In genomic region chr11:73262851-73263495, GRCh38 we compare ENCODE assay signal across 19 cellular contexts. TPM values are rescaled to one million over a fixed set of nuclear protein-coding genes. Genes with fewer than 3 reads are reported as not detected.
A peak's percentile ranks its signal among the peaks of the same experiment; 100 is the strongest.
DNase-seq lines count a peak whose midpoint lies in the region; ATAC-seq, FAIRE-seq and TF ChIP-seq lines count a peak whose summit lies in the region.
"Had no signal": no experiment of that assay in that cellular context is flagged by ENCODE, and none has a peak within 500 bp of the region (broad histone marks: within the 10 kb centered on the region; RNA-seq: fewer than 3 reads in every experiment).

No MANE protein-coding gene starts in this region.

- H3K36me3 ChIP-seq in osteoblast (ENCODE audit: insufficient read depth, low read length) (no peaks in the 10 kb centered on the region), left lung (no peaks in the 10 kb centered on the region)

- H4K20me1 ChIP-seq in osteoblast (ENCODE audit: insufficient read depth, low read length) = no peaks in the 10 kb centered on the region

- H3K4me1 ChIP-seq in osteoblast (ENCODE audit: insufficient read depth, low read length) = peaks cover 31% of the 10 kb centered on the region
- H3K4me1 ChIP-seq in left lung = peaks cover 0 to 16% of the 10 kb centered on the region in 2 donors

- intact Hi-C loops in left lung (cut with DNase I) = no loop called here

- ATAC-seq in HG02623 (IDR thresholded peaks at IDR 0.05; ENCODE audit: unreplicated experiment) (no peak), left lung (no peak), HG03175 (IDR thresholded peaks at IDR 0.05; ENCODE audit: unreplicated experiment) (no peak), GM21423 (IDR thresholded peaks at IDR 0.05; ENCODE audit: unreplicated experiment) (no peak)
- ATAC-seq: SK-N-SH treated with all-trans-retinoic acid at 6 μM for 48 hours had no signal

- no peak overlapping the region for H3K4me2 ChIP-seq in osteoblast (ENCODE audit: insufficient read depth, low read length)
- H3K4me2 ChIP-seq: KMS-11 had no signal

- no peaks in the 10 kb centered on the region for H3K9me3 ChIP-seq in osteoblast (ENCODE audit: low read depth, low read length)
- no peaks in the 10 kb centered on the region for H3K9me3 ChIP-seq in left lung

- peak; percentile 42 for DNase-seq in ELR (ENCODE audit: low read depth)
- peak; percentile 62 for DNase-seq in RCC 7860 (ENCODE audit: low spot score)
- peak; percentile 62 for DNase-seq in epithelial cell of esophagus (ENCODE audit: low read depth)
- DNase-seq in osteoblast (ENCODE audit: insufficient read length, low spot score, missing footprints) = peak; percentile 83
- no peak for DNase-seq in left lung
- DNase-seq: activated CD4-positive, alpha-beta T cell treated with anti-CD3 and anti-CD28 coated beads, Interleukin-2, amount 10 ng/mL, durations not matched to agents 24 days and 14 days; activated naive CD8-positive, alpha-beta T cell treated with anti-CD3 and anti-CD28 coated beads, Interleukin-2, amount 10 ng/mL, durations not matched to agents 7 days and 5 days; activated T-cell treated with anti-CD3 and anti-CD28 coated beads, Interleukin-2, amount 50 U/mL, for 1 hour; caudate nucleus; GOT3; naive B cell; NCI-H1105; NCI-H748 treated with DMSO at 0.1 percent for 48 hours had no signal

- no peak overlapping the region for H2AFZ ChIP-seq in osteoblast (ENCODE audit: low read length)

- no peak for TF ChIP-seq CTCF in epithelial cell of esophagus (IDR thresholded peaks at IDR 0.05; ENCODE audit: insufficient read depth, low read depth, low read length, missing control alignments)
- TF ChIP-seq CTCF in osteoblast (IDR thresholded peaks at IDR 0.05; ENCODE audit: extremely low read depth, low read depth, low read length) = no peak
- no peak for TF ChIP-seq CTCF in left lung (IDR thresholded peaks at IDR 0.05)

- H3K27ac ChIP-seq in osteoblast (ENCODE audit: low read depth, low read length) (no peak overlapping the region), left lung (no peak overlapping the region)
- H3K27ac ChIP-seq: KMS-11 had no signal

- no peaks in the 10 kb centered on the region for H3K27me3 ChIP-seq in osteoblast (ENCODE audit: insufficient read depth, low read length)
- H3K27me3 ChIP-seq in left lung = peaks cover 0 to 37% of the 10 kb centered on the region in 2 donors

- peak; percentile 43 for FAIRE-seq in RCC 7860 (lab: Jason Lieb, UNC)

- H3K4me3 ChIP-seq in epithelial cell of esophagus (ENCODE audit: low read length) (no peak overlapping the region), osteoblast (ENCODE audit: insufficient read depth, low read length) (no peak overlapping the region), left lung (no peak overlapping the region)
- H3K4me3 ChIP-seq: lung had no signal

- H3K79me2 ChIP-seq in osteoblast (ENCODE audit: insufficient read depth, low read length) = no peaks in the 10 kb centered on the region

RNA-seq across cellular contexts. Expression of gene P2RY6, which starts 9.2 kb away (rescaled TPM):
- 0.72 and 1.8 TPM in 2 replicates for total RNA-seq in osteoblast
- total RNA-seq in left lung = 1 to 10 TPM; 2.2 to 4.8 TPM
- total RNA-seq: activated CD4-positive, alpha-beta T cell treated with anti-CD3 and anti-CD28 coated beads, Interleukin-2, amount 10 ng/mL, durations not matched to agents 24 days and 14 days had no signal

RNA-seq across cellular contexts. Expression of gene P2RY2, which starts 44.9 kb away (rescaled TPM):
- total RNA-seq in osteoblast = 0.36 and 0.59 TPM in 2 replicates
- total RNA-seq in left lung = 10 to 100 TPM in 1 of 2 donors, 1 to 10 TPM in 1; 9.3 to 10.3 TPM
- total RNA-seq: activated CD4-positive, alpha-beta T cell treated with anti-CD3 and anti-CD28 coated beads, Interleukin-2, amount 10 ng/mL, durations not matched to agents 24 days and 14 days; activated naive CD8-positive, alpha-beta T cell treated with anti-CD3 and anti-CD28 coated beads, Interleukin-2, amount 10 ng/mL, durations not matched to agents 7 days and 5 days had no signal

RNA-seq across cellular contexts. Expression of gene ARHGEF17, which starts 45.1 kb away (rescaled TPM):
- total RNA-seq in osteoblast = 50.1 and 67.0 TPM in 2 replicates
- total RNA-seq in left lung = 10 to 100 TPM; 56.3 to 69.1 TPM
- total RNA-seq: activated CD4-positive, alpha-beta T cell treated with anti-CD3 and anti-CD28 coated beads, Interleukin-2, amount 10 ng/mL, durations not matched to agents 24 days and 14 days; activated naive CD8-positive, alpha-beta T cell treated with anti-CD3 and anti-CD28 coated beads, Interleukin-2, amount 10 ng/mL, durations not matched to agents 7 days and 5 days had no signal

Comparison
In these comparisons a context has a peak if more than half of its experiments do, and no peak if none do; other contexts are left out.
1. DNase-seq: peak in ELR (single experiment), RCC 7860 (single experiment), epithelial cell of esophagus (single experiment) and osteoblast (single experiment); none in left lung (0 of 2).